ENCODE assay signal across 20 cellular contexts in genomic region chr7:128591705-128592104, GRCh38.
DNase-seq lines count a peak whose midpoint lies in the region; ATAC-seq and TF ChIP-seq lines count a peak whose summit lies in the region.
"Had no signal": no experiment of that assay in that cellular context is flagged by ENCODE, and none has a peak within 500 bp of the region (broad histone marks: within the 10 kb centered on the region; RNA-seq: fewer than 3 reads in every experiment).

No MANE protein-coding gene starts in this region.

- intact Hi-C loops in Right ventricle myocardium superior (cut with DNase I) = no loop called here
- intact Hi-C loops in left cardiac atrium (cut with DNase I) = no loop called here
- intact Hi-C loops in gastrocnemius medialis (cut with DNase I; ENCODE audit: low total_unique reads) = no loop called here

- H3K4me3 ChIP-seq in gastrocnemius medialis (no peak overlapping the region), endodermal cell (ENCODE audit: low read length) (no peak overlapping the region)
- H3K4me3 ChIP-seq: MG63, PC-9 had no signal

- H3K4me3 Mint-ChIP-seq in brain (no peak overlapping the region), endodermal cell (no peak overlapping the region)
- H3K4me3 Mint-ChIP-seq: H9 had no signal

- no peak for TF ChIP-seq POLR2A in gastrocnemius medialis (IDR thresholded peaks at IDR 0.05)

- no peaks in the 10 kb centered on the region for H3K27me3 ChIP-seq in gastrocnemius medialis
- H3K27me3 ChIP-seq in endodermal cell (ENCODE audit: control insufficient read depth, insufficient read depth, low read length, poor library complexity, severe bottlenecking) = no peaks in the 10 kb centered on the region
- H3K27me3 ChIP-seq: MG63 had no signal

- peak; percentile 31 for ATAC-seq in Right ventricle myocardium superior (ENCODE audit: poor library complexity)
- no peak for ATAC-seq in left cardiac atrium
- peak in 1 of 2 donors; percentile 81 for ATAC-seq in gastrocnemius medialis

- H3K4me1 Mint-ChIP-seq in brain (no peaks in the 10 kb centered on the region), endodermal cell (peaks cover 4% of the 10 kb centered on the region)
- H3K4me1 Mint-ChIP-seq: H9 had no signal

- TF ChIP-seq CTCF in brain (conservative IDR thresholded peaks at IDR 0.05) (no peak), gastrocnemius medialis (IDR thresholded peaks at IDR 0.05 in 4 of 5, conservative IDR thresholded peaks at IDR 0.05 in 1 of 5) (no peak), endodermal cell (conservative IDR thresholded peaks at IDR 0.05) (no peak)

- no peak overlapping the region for H3K9ac ChIP-seq in endodermal cell (ENCODE audit: extremely low read depth, low read length, poor library complexity, severe bottlenecking)

- H3K36me3 ChIP-seq in gastrocnemius medialis = peaks cover 0 to 9% of the 10 kb centered on the region in 2 donors
- H3K36me3 ChIP-seq in endodermal cell (ENCODE audit: control insufficient read depth, insufficient read depth, low read length) = peaks cover 50% of the 10 kb centered on the region
- H3K36me3 ChIP-seq: MG63 had no signal

- H3K9me3 Mint-ChIP-seq in brain (peaks cover 0 to 9% (median 0%) of the 10 kb centered on the region in 5 experiments), endodermal cell (no peaks in the 10 kb centered on the region)
- H3K9me3 Mint-ChIP-seq: H9 had no signal

- 90 to 100% methylated on average over 4 to 5 of the region's 5 CpGs for WGBS in endodermal cell (ENCODE audit: insufficient coverage in 1 of 2, insufficient read length in 1 of 2), 2 experiments

- in situ Hi-C loops in gastrocnemius medialis (cut with MboI; ENCODE audit: low sequenced_read_pairs in 4 of 4) = no loop called here

- H3K36me3 Mint-ChIP-seq in brain (peaks cover 84% of the 10 kb centered on the region), endodermal cell (ENCODE audit: low read depth) (peaks cover 60% of the 10 kb centered on the region)

- peak overlapping the region in 3 of 5 experiments; percentile 22 to 73 (median 50) for H3K27ac Mint-ChIP-seq in brain
- no peak overlapping the region for H3K27ac Mint-ChIP-seq in endodermal cell
- H3K27ac Mint-ChIP-seq: H9 had no signal

- H3K27ac ChIP-seq in gastrocnemius medialis = peak overlapping the region in 3 of 4 donors; percentile 14 to 64 (median 57)
- no peak overlapping the region for H3K27ac ChIP-seq in endodermal cell (ENCODE audit: low read depth, low read length)
- H3K27ac ChIP-seq: 22Rv1, PC-9, RWPE1 had no signal

- no peak for DNase-seq in Right ventricle myocardium superior
- no peak for DNase-seq in left cardiac atrium
- DNase-seq in medulla oblongata (ENCODE audit: extremely low spot score) = peak; percentile 68
- DNase-seq in gastrocnemius medialis = peak in 1 of 2 donors; percentile 30
- no peak for DNase-seq in EL
- DNase-seq in GOT3 (lab: John Stamatoyannopoulos, UW) = no peak
- DNase-seq in endodermal cell = no peak
- DNase-seq: AML-193, DMS79 treated with DMSO at 0.1 percent for 48 hours, H9, Kasumi-1, MG63, NCI-H1048, NCI-H1436, NCI-H1930, NCI-H526, PC-9 had no signal

- H3K4me1 ChIP-seq in gastrocnemius medialis (peaks cover 5 to 13% of the 10 kb centered on the region in 2 donors), endodermal cell (ENCODE audit: control insufficient read depth, insufficient read depth, low read length) (no peaks in the 10 kb centered on the region)

- peaks cover 2% of the 10 kb centered on the region for H3K27me3 Mint-ChIP-seq in brain
- no peaks in the 10 kb centered on the region for H3K27me3 Mint-ChIP-seq in endodermal cell (ENCODE audit: insufficient read depth)

- H3K9me3 ChIP-seq in gastrocnemius medialis = no peaks in the 10 kb centered on the region
- H3K9me3 ChIP-seq in endodermal cell (ENCODE audit: control insufficient read depth, low read length) = no peaks in the 10 kb centered on the region
- H3K9me3 ChIP-seq: MG63 had no signal
